Comparison of ENCODE assay signal across 9 cellular contexts in the genomic region with DNA sequence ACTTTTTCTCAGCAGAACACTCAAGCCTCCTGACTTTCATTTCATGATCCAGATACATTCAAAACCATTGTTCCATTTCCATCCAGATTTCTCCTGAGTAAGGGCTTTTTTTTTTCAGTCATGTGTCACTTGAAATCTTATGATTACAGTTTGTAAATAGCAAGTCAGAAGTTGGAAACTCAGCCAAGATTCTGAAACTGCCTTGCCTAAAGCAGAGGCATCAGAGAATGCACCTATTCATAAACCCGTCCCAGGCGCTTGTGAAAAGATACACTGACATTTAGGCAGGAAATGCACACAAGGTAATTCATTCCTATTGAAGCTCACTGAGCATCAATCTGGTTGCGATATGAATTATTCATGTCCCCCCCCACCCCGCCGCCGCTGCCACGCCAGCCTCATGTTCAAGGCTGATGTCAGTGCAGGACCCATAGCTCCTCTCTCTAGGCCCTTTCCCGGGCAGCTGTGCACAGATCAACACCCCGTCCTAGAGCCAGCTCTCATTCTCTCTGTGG. TPM values are rescaled to one million over a fixed set of nuclear protein-coding genes. Genes with fewer than 3 reads are reported as not detected.
DNase-seq lines count a peak whose midpoint lies in the region; ATAC-seq and TF ChIP-seq lines count a peak whose summit lies in the region.
"Had no signal": no experiment of that assay in that cellular context is flagged by ENCODE, and none has a peak within 500 bp of the region (broad histone marks: within the 10 kb centered on the region; RNA-seq: fewer than 3 reads in every experiment).

No MANE protein-coding gene starts in this region.

- peak overlapping the region; percentile 69; the same call in 1 of the 2 replicates for H2AFZ ChIP-seq in OCI-LY7 (ENCODE audit: low read length)

- H3K4me2 ChIP-seq in OCI-LY7 (ENCODE audit: low read length): peak overlapping the region; percentile 78

- ATAC-seq in HG03196 (IDR thresholded peaks at IDR 0.05; ENCODE audit: unreplicated experiment): no peak
- ATAC-seq in left lobe of liver: no peak

- no peaks in the 10 kb centered on the region for H3K36me3 ChIP-seq in OCI-LY7 (ENCODE audit: insufficient read depth, low read length)
- H3K36me3 ChIP-seq: left ventricle myocardium inferior had no signal

- no peak for TF ChIP-seq CTCF in OCI-LY7 (conservative IDR thresholded peaks at IDR 0.05; ENCODE audit: low read length)

- H3K4me1 ChIP-seq in OCI-LY7 (ENCODE audit: insufficient read depth, low read length, poor library complexity, severe bottlenecking): peaks cover 100% of the 10 kb centered on the region

- H3K79me2 ChIP-seq in OCI-LY7 (ENCODE audit: insufficient read depth, low read depth, low read length): no peaks in the 10 kb centered on the region

- H3K9me2 ChIP-seq in OCI-LY7 (ENCODE audit: insufficient read depth, low read length): no peaks in the 10 kb centered on the region

- CTCF ChIA-PET in OCI-LY7 (lab: Charles Lee; ENCODE audit: unreplicated experiment): interaction anchor here (0.6 kb wide), 1 partner anchor 152 kb away, joined by 5 read pairs; no protein-coding TSS in a partner anchor

- intact Hi-C loops in OCI-LY7 (cut with micrococcal nuclease; ENCODE audit: unreplicated experiment) (loop anchor here (5.0 kb wide), 1 partner anchor 114 kb away; no protein-coding TSS in a partner anchor), cardiac septum (cut with DNase I) (loop anchor here (5.0 kb wide), 1 partner anchor 56 kb away; no protein-coding TSS in a partner anchor)

- H4K20me1 ChIP-seq in OCI-LY7 (ENCODE audit: insufficient read depth, low read length): no peaks in the 10 kb centered on the region

- POLR2A ChIA-PET in OCI-LY7 (lab: Charles Lee): interaction anchor here (0.7 kb wide), 3 partner anchors 10 to 835 kb away, joined by 3 read pairs; no protein-coding TSS in a partner anchor

- H3K4me3 ChIP-seq in OCI-LY7 (ENCODE audit: low read depth, low read length, poor library complexity, severe bottlenecking): peak overlapping the region; percentile 33
- H3K4me3 ChIP-seq: left ventricle myocardium inferior had no signal

- H3K9me3 ChIP-seq in OCI-LY7 (ENCODE audit: low read length): no peaks in the 10 kb centered on the region
- H3K9me3 ChIP-seq: left ventricle myocardium inferior had no signal

- BruUV-seq in OCI-LY7 (replicated peaks; lab: Mats Ljungman, UMichigan): no TSS peak

- H3K27ac ChIP-seq in OCI-LY7 (ENCODE audit: low read depth, low read length, poor library complexity, severe bottlenecking) (peak overlapping the region; percentile 90), epithelial cell of prostate (peak overlapping the region; percentile 16)
- H3K27ac ChIP-seq: left ventricle myocardium inferior had no signal

- peak; percentile 72 for DNase-seq in OCI-LY7 (ENCODE audit: low spot score)
- DNase-seq in activated T-cell treated with anti-CD3 and anti-CD28 coated beads, Interleukin-2, amount 50 U/mL, for 1 hour: peak; percentile 71
- DNase-seq in epithelial cell of prostate (ENCODE audit: low read depth, low spot score): no peak
- DNase-seq in stimulated activated CD8-positive, alpha-beta memory T cell treated with anti-CD3 and anti-CD28 coated beads, Interleukin-15, amount 100 ng/mL, for 24 hours (ENCODE audit: low read depth): peak; percentile 35
- no peak for DNase-seq in NCI-H2029 treated with DMSO at 0.1 percent for 48 hours (lab: John Stamatoyannopoulos, UW)
- DNase-seq in left lobe of liver (ENCODE audit: low spot score): no peak
- DNase-seq in cardiac septum (ENCODE audit: low spot score): no peak
- DNase-seq: left ventricle myocardium inferior had no signal

RNA-seq across cellular contexts. Expression of a gene that starts 30.4 kb away (rescaled TPM):
- 7.7 and 10.1 TPM in 2 replicates for total RNA-seq in OCI-LY7 (2014; rRNA removed; shearing (Covaris generic))
- total RNA-seq in OCI-LY7 (2022): 9.5 and 15.4 TPM in 2 replicates
- total RNA-seq in left lobe of liver: 6.9 TPM
- 16.3 TPM for total RNA-seq in cardiac septum

Comparison
In these comparisons a context has a peak if more than half of its experiments do, and no peak if none do; other contexts are left out.
1. DNase-seq: peak in OCI-LY7 (single experiment), activated T-cell treated with anti-CD3 and anti-CD28 coated beads, Interleukin-2, amount 50 U/mL, for 1 hour (single experiment) and stimulated activated CD8-positive, alpha-beta memory T cell treated with anti-CD3 and anti-CD28 coated beads, Interleukin-15, amount 100 ng/mL, for 24 hours (single experiment); none in epithelial cell of prostate (single experiment), NCI-H2029 treated with DMSO at 0.1 percent for 48 hours (single experiment), left lobe of liver (single experiment) and cardiac septum (single experiment).